ENCODE assay signal across 1 cellular context in genomic region chr4:76709454-76709853, GRCh38.
TF ChIP-seq lines count a peak whose summit lies in the region.

No MANE protein-coding gene starts in this region.

TF ChIP-seq in SK-N-SH treated with all-trans-retinoic acid at 6 μM for 48 hours, 23 proteins besides CTCF, POLR2A, EP300 and RAD21 (continued from another document):
- TF ChIP-seq POU6F1 (CRISPR knock-in tag; IDR thresholded peaks at IDR 0.05; ENCODE audit: borderline replicate concordance, low read depth) (no peak), SNAI2 (CRISPR knock-in tag; IDR thresholded peaks at IDR 0.05) (no peak), BACH2 (CRISPR knock-in tag; IDR thresholded peaks at IDR 0.05; ENCODE audit: borderline replicate concordance) (no peak), ZNF70 (CRISPR knock-in tag; IDR thresholded peaks at IDR 0.05) (no peak), TCF4 (CRISPR knock-in tag; IDR thresholded peaks at IDR 0.05; ENCODE audit: borderline replicate concordance) (no peak)
